ENCODE assay signal across 20 cellular contexts in genomic region chr14:22668863-22669262, GRCh38. TPM values are rescaled to one million over a fixed set of nuclear protein-coding genes. Genes with fewer than 3 reads are reported as not detected.
DNase-seq lines count a peak whose midpoint lies in the region; ATAC-seq and TF ChIP-seq lines count a peak whose summit lies in the region.
"Had no signal": no experiment of that assay in that cellular context is flagged by ENCODE, and none has a peak within 500 bp of the region (broad histone marks: within the 10 kb centered on the region; RNA-seq: fewer than 3 reads in every experiment).

No MANE protein-coding gene starts in this region.

- H3K36me3 Mint-ChIP-seq in activated CD4-positive, alpha-beta T cell treated with anti-CD3 and anti-CD28 coated beads for 36 hours (ENCODE audit: low read depth) = no peaks in the 10 kb centered on the region
- H3K36me3 Mint-ChIP-seq in activated CD4-positive, alpha-beta T cell treated with anti-CD3 and anti-CD28 coated beads, Interleukin-2, amount 10 ng/mL, durations not matched to agents 24 days and 14 days (ENCODE audit: low read depth) = no peaks in the 10 kb centered on the region
- H3K36me3 Mint-ChIP-seq in activated T-helper 2 cell treated with anti-CD3 and anti-CD28 coated beads, Interferon-gamma antibody, Interleukin-2, Interleukin-4, amounts not matched to agents 10 μg/mL and 5 μg/mL and 100 μg/mL, durations not matched to agents 14 hours and 24 hours and 36 hours (ENCODE audit: low read depth) = no peaks in the 10 kb centered on the region
- H3K36me3 Mint-ChIP-seq: CD4-positive, alpha-beta memory T cell had no signal

- H3K4me2 ChIP-seq in fibroblast of lung (ENCODE audit: extremely low read depth, insufficient read depth, low read length) = no peak overlapping the region
- H3K4me2 ChIP-seq in smooth muscle cell = peak overlapping the region; percentile 31

- WGBS in smooth muscle cell (ENCODE audit: low lambda C conversion rate) = 85% methylated on average over 1 of the region's 1 CpG

- ATAC-seq in activated CD4-positive, alpha-beta T cell treated with anti-CD3 and anti-CD28 coated beads for 36 hours = no peak
- no peak for ATAC-seq in GM21529 (IDR thresholded peaks at IDR 0.05; ENCODE audit: unreplicated experiment)

- intact Hi-C loops in activated CD4-positive, alpha-beta T cell treated with anti-CD3 and anti-CD28 coated beads for 36 hours (cut with DNase I, micrococcal nuclease) = no loop called here
- intact Hi-C loops in activated CD4-positive, alpha-beta T cell treated with anti-CD3 and anti-CD28 coated beads, Interleukin-2, amount 10 ng/mL, durations not matched to agents 24 days and 14 days (cut with micrococcal nuclease) = no loop called here
- intact Hi-C loops in activated T-helper 2 cell treated with anti-CD3 and anti-CD28 coated beads, Interferon-gamma antibody, Interleukin-2, Interleukin-4, amounts not matched to agents 10 μg/mL and 5 μg/mL and 100 μg/mL, durations not matched to agents 14 hours and 24 hours and 36 hours (cut with micrococcal nuclease) = loop anchor here (1.0 kb wide), 1 partner anchor 68 kb away; no protein-coding TSS in a partner anchor

- peaks cover 15% of the 10 kb centered on the region for H3K4me1 Mint-ChIP-seq in activated CD4-positive, alpha-beta T cell treated with anti-CD3 and anti-CD28 coated beads for 36 hours
- H3K4me1 Mint-ChIP-seq in activated CD4-positive, alpha-beta T cell treated with anti-CD3 and anti-CD28 coated beads, Interleukin-2, amount 10 ng/mL, durations not matched to agents 24 days and 14 days = peaks cover 3% of the 10 kb centered on the region
- H3K4me1 Mint-ChIP-seq in activated T-helper 2 cell treated with anti-CD3 and anti-CD28 coated beads, Interferon-gamma antibody, Interleukin-2, Interleukin-4, amounts not matched to agents 10 μg/mL and 5 μg/mL and 100 μg/mL, durations not matched to agents 14 hours and 24 hours and 36 hours (ENCODE audit: low read depth) = peaks cover 23% of the 10 kb centered on the region
- H3K4me1 Mint-ChIP-seq: CD4-positive, alpha-beta memory T cell had no signal

- TF ChIP-seq CTCF in fibroblast of lung (conservative IDR thresholded peaks at IDR 0.05 in 1 of 2, IDR thresholded peaks at IDR 0.05 in 1 of 2; ENCODE audit: low read depth in 1 of 2, low read length in 2 of 2) (no peak), smooth muscle cell (IDR thresholded peaks at IDR 0.05; ENCODE audit: borderline replicate concordance, insufficient read depth, poor library complexity, severe bottlenecking) (no peak)

- H2AFZ ChIP-seq in fibroblast of lung (ENCODE audit: low read length) = no peak overlapping the region
- H2AFZ ChIP-seq in smooth muscle cell (ENCODE audit: low read depth) = no peak overlapping the region

- DNase-seq in activated CD4-positive, alpha-beta T cell treated with anti-CD3 and anti-CD28 coated beads for 36 hours = no peak
- DNase-seq in activated CD4-positive, alpha-beta T cell treated with anti-CD3 and anti-CD28 coated beads, Interleukin-2, amount 10 ng/mL, durations not matched to agents 24 days and 14 days = no peak
- no peak for DNase-seq in activated T-helper 2 cell treated with anti-CD3 and anti-CD28 coated beads, Interferon-gamma antibody, Interleukin-2, Interleukin-4, amounts not matched to agents 10 μg/mL and 5 μg/mL and 100 μg/mL, durations not matched to agents 14 hours and 24 hours and 36 hours (ENCODE audit: low spot score)
- DNase-seq in fibroblast of lung (ENCODE audit: low read depth in 2 of 2) (no peak), smooth muscle cell (lab: John Stamatoyannopoulos, UW; ENCODE audit: unreplicated experiment) (no peak), midbrain (lab: John Stamatoyannopoulos, UW) (no peak), Kasumi-1 (lab: John Stamatoyannopoulos, UW) (no peak)
- DNase-seq: Calu3; CD4-positive, alpha-beta memory T cell; DMS53; H9; MM.1S; NCI-H1092 treated with DMSO at 0.1 percent for 48 hours; NCI-H1694 treated with DMSO at 0.1 percent for 48 hours; NCI-H526 treated with DMSO at 0.1 percent for 48 hours; SIG-M5 had no signal

- no peaks in the 10 kb centered on the region for H4K20me1 ChIP-seq in fibroblast of lung (ENCODE audit: control insufficient read depth, extremely low read depth, insufficient read depth, low read length)
- no peaks in the 10 kb centered on the region for H4K20me1 ChIP-seq in smooth muscle cell (ENCODE audit: low read depth)

- no peaks in the 10 kb centered on the region for H3K9me3 ChIP-seq in fibroblast of lung (ENCODE audit: control insufficient read depth, insufficient read depth, low read depth, low read length)
- no peaks in the 10 kb centered on the region for H3K9me3 ChIP-seq in smooth muscle cell (replicated peaks; ENCODE audit: low read depth)

- no peaks in the 10 kb centered on the region for H3K79me2 ChIP-seq in fibroblast of lung (ENCODE audit: control insufficient read depth, insufficient read depth, low read length)
- H3K79me2 ChIP-seq in smooth muscle cell (ENCODE audit: low read depth) = no peaks in the 10 kb centered on the region

- H3K36me3 ChIP-seq in fibroblast of lung (ENCODE audit: control insufficient read depth, insufficient read depth, low read length) (no peaks in the 10 kb centered on the region), smooth muscle cell (ENCODE audit: low read depth) (no peaks in the 10 kb centered on the region)

- CTCF ChIA-PET in activated CD4-positive, alpha-beta T cell treated with anti-CD3 and anti-CD28 coated beads for 36 hours (lab: Charles Lee) = interaction anchor here (0.6 to 1.3 kb wide), 5 partner anchors 98 to 1120 kb away, joined by 3 to 5 read pairs (median 4); partner anchors contain the start of gene OXA1L

- H3K9me3 Mint-ChIP-seq in activated CD4-positive, alpha-beta T cell treated with anti-CD3 and anti-CD28 coated beads for 36 hours (ENCODE audit: low read depth) = peaks cover 5% of the 10 kb centered on the region
- H3K9me3 Mint-ChIP-seq in activated CD4-positive, alpha-beta T cell treated with anti-CD3 and anti-CD28 coated beads, Interleukin-2, amount 10 ng/mL, durations not matched to agents 24 days and 14 days = peaks cover 14% of the 10 kb centered on the region
- H3K9me3 Mint-ChIP-seq in activated T-helper 2 cell treated with anti-CD3 and anti-CD28 coated beads, Interferon-gamma antibody, Interleukin-2, Interleukin-4, amounts not matched to agents 10 μg/mL and 5 μg/mL and 100 μg/mL, durations not matched to agents 14 hours and 24 hours and 36 hours = peaks cover 14% of the 10 kb centered on the region

- H3K27me3 ChIP-seq in fibroblast of lung (ENCODE audit: control insufficient read depth, insufficient read depth, low read length) (no peaks in the 10 kb centered on the region), smooth muscle cell (ENCODE audit: low read depth) (no peaks in the 10 kb centered on the region)

- no peak overlapping the region for H3K4me3 Mint-ChIP-seq in activated CD4-positive, alpha-beta T cell treated with anti-CD3 and anti-CD28 coated beads for 36 hours
- H3K4me3 Mint-ChIP-seq in activated CD4-positive, alpha-beta T cell treated with anti-CD3 and anti-CD28 coated beads, Interleukin-2, amount 10 ng/mL, durations not matched to agents 24 days and 14 days = no peak overlapping the region
- no peak overlapping the region for H3K4me3 Mint-ChIP-seq in activated T-helper 2 cell treated with anti-CD3 and anti-CD28 coated beads, Interferon-gamma antibody, Interleukin-2, Interleukin-4, amounts not matched to agents 10 μg/mL and 5 μg/mL and 100 μg/mL, durations not matched to agents 14 hours and 24 hours and 36 hours (ENCODE audit: low read depth)
- H3K4me3 Mint-ChIP-seq: CD4-positive, alpha-beta memory T cell; H9 had no signal

- POLR2A ChIA-PET in activated CD4-positive, alpha-beta T cell treated with anti-CD3 and anti-CD28 coated beads for 36 hours (lab: Charles Lee) = no interaction called here

- H3K27ac ChIP-seq in fibroblast of lung (ENCODE audit: insufficient read depth, low read length) (peak overlapping the region; percentile 24), smooth muscle cell (ENCODE audit: low read depth) (no peak overlapping the region)
- H3K27ac ChIP-seq: 22Rv1 had no signal

- peak overlapping the region; percentile 12 for H3K27ac Mint-ChIP-seq in activated CD4-positive, alpha-beta T cell treated with anti-CD3 and anti-CD28 coated beads for 36 hours
- H3K27ac Mint-ChIP-seq in activated CD4-positive, alpha-beta T cell treated with anti-CD3 and anti-CD28 coated beads, Interleukin-2, amount 10 ng/mL, durations not matched to agents 24 days and 14 days = no peak overlapping the region
- H3K27ac Mint-ChIP-seq in activated T-helper 2 cell treated with anti-CD3 and anti-CD28 coated beads, Interferon-gamma antibody, Interleukin-2, Interleukin-4, amounts not matched to agents 10 μg/mL and 5 μg/mL and 100 μg/mL, durations not matched to agents 14 hours and 24 hours and 36 hours = peak overlapping the region; percentile 70
- H3K27ac Mint-ChIP-seq: CD4-positive, alpha-beta memory T cell; H9 had no signal

- no peak overlapping the region for H3K4me3 ChIP-seq in fibroblast of lung (replicated peaks in 1 of 4; ENCODE audit: control extremely low read depth in 1 of 4, insufficient read depth in 1 of 4, low read depth in 3 of 4, low read length in 4 of 4)
- H3K4me3 ChIP-seq in smooth muscle cell = no peak overlapping the region

- H3K27me3 Mint-ChIP-seq in activated CD4-positive, alpha-beta T cell treated with anti-CD3 and anti-CD28 coated beads for 36 hours = no peaks in the 10 kb centered on the region
- H3K27me3 Mint-ChIP-seq in activated CD4-positive, alpha-beta T cell treated with anti-CD3 and anti-CD28 coated beads, Interleukin-2, amount 10 ng/mL, durations not matched to agents 24 days and 14 days = peaks cover 8% of the 10 kb centered on the region
- peaks cover 7% of the 10 kb centered on the region for H3K27me3 Mint-ChIP-seq in activated T-helper 2 cell treated with anti-CD3 and anti-CD28 coated beads, Interferon-gamma antibody, Interleukin-2, Interleukin-4, amounts not matched to agents 10 μg/mL and 5 μg/mL and 100 μg/mL, durations not matched to agents 14 hours and 24 hours and 36 hours (ENCODE audit: low read depth)
- H3K27me3 Mint-ChIP-seq: CD4-positive, alpha-beta memory T cell had no signal

- H3F3A ChIP-seq in smooth muscle cell (ENCODE audit: low read depth) = no peaks in the 10 kb centered on the region

- H3K9ac ChIP-seq in fibroblast of lung (ENCODE audit: insufficient read depth, low read length) (no peak overlapping the region), smooth muscle cell (ENCODE audit: low read depth) (no peak overlapping the region)

- H3K4me1 ChIP-seq in fibroblast of lung (ENCODE audit: control insufficient read depth, extremely low read depth, insufficient read depth, low read length) = peaks cover 14% of the 10 kb centered on the region
- no peaks in the 10 kb centered on the region for H3K4me1 ChIP-seq in smooth muscle cell (ENCODE audit: low read depth)

RNA-seq across cellular contexts. Expression of gene OR6J1, which starts 24.7 kb away (rescaled TPM):
- total RNA-seq in activated CD4-positive, alpha-beta T cell treated with anti-CD3 and anti-CD28 coated beads for 36 hours = not detected
- total RNA-seq in activated CD4-positive, alpha-beta T cell treated with anti-CD3 and anti-CD28 coated beads, Interleukin-2, amount 10 ng/mL, durations not matched to agents 24 days and 14 days = not detected in 2 replicates
- not detected in 2 replicates for total RNA-seq in activated T-helper 2 cell treated with anti-CD3 and anti-CD28 coated beads, Interferon-gamma antibody, Interleukin-2, Interleukin-4, amounts not matched to agents 10 μg/mL and 5 μg/mL and 100 μg/mL, durations not matched to agents 14 hours and 24 hours and 36 hours
- total RNA-seq in fibroblast of lung (not detected in 2 replicates), smooth muscle cell (0.13 TPM in 1 of 2 replicates, not detected in the other)
- polyA plus RNA-seq in fibroblast of lung (not detected in 2 replicates), smooth muscle cell (not detected in 2 replicates)
- not detected in 2 replicates for polyA plus RNA-seq in fibroblast of lung (2012)
- polyA minus RNA-seq in fibroblast of lung (ENCODE audit: low replicate concordance) = not detected in 2 replicates
- total RNA-seq: Calu3; CD4-positive, alpha-beta memory T cell; H9; RPMI7951 had no signal
- polyA plus RNA-seq: BJ; CD4-positive, alpha-beta memory T cell had no signal
